ENCODE assay signal across 13 cellular contexts in genomic region chr14:99572173-99572999, GRCh38. TPM values are rescaled to one million over a fixed set of nuclear protein-coding genes. Genes with fewer than 3 reads are reported as not detected.
DNase-seq lines count a peak whose midpoint lies in the region; ATAC-seq and TF ChIP-seq lines count a peak whose summit lies in the region.
"Had no signal": no experiment of that assay in that cellular context is flagged by ENCODE, and none has a peak within 500 bp of the region (broad histone marks: within the 10 kb centered on the region; RNA-seq: fewer than 3 reads in every experiment).

No MANE protein-coding gene starts in this region.

- no peaks in the 10 kb centered on the region for H3K9me3 Mint-ChIP-seq in neural progenitor cell
- no peaks in the 10 kb centered on the region for H3K9me3 Mint-ChIP-seq in effector memory CD8-positive, alpha-beta T cell
- H3K9me3 Mint-ChIP-seq: activated T-cell treated with anti-CD3 and anti-CD28 coated beads, Interleukin-2, amount 50 U/mL, for 72 hours had no signal

- peaks cover 13% of the 10 kb centered on the region for H3K27me3 Mint-ChIP-seq in neural progenitor cell (ENCODE audit: insufficient read depth, low read depth)
- H3K27me3 Mint-ChIP-seq in effector memory CD8-positive, alpha-beta T cell: no peaks in the 10 kb centered on the region

- H3K4me1 Mint-ChIP-seq in neural progenitor cell: peaks cover 90% of the 10 kb centered on the region
- peaks cover 23 to 25% of the 10 kb centered on the region in 2 donors for H3K4me1 Mint-ChIP-seq in effector memory CD8-positive, alpha-beta T cell (ENCODE audit: low read depth in 2 of 2)
- H3K4me1 Mint-ChIP-seq: CD14-positive monocyte had no signal

- H3K9me3 ChIP-seq in BLaER1 (no peaks in the 10 kb centered on the region), ectodermal cell (ENCODE audit: control insufficient read depth, low read length) (no peaks in the 10 kb centered on the region), neural progenitor cell (ENCODE audit: low read depth) (no peaks in the 10 kb centered on the region)

- H3K4me2 ChIP-seq in BLaER1 (peak overlapping the region; percentile 84), neural progenitor cell (peak overlapping the region; percentile 70)

- WGBS in ectodermal cell, 2 experiments: 62 to 66% methylated on average over 18 of the region's 18 CpGs

- DNase-seq in NCI-H146 treated with DMSO at 0.1 percent for 48 hours (lab: John Stamatoyannopoulos, UW; ENCODE audit: unreplicated experiment): peak; percentile 81
- no peak for DNase-seq in neural progenitor cell (ENCODE audit: low spot score)
- no peak for DNase-seq in effector memory CD8-positive, alpha-beta T cell
- DNase-seq in Kasumi-1 (lab: John Stamatoyannopoulos, UW): no peak
- DNase-seq: activated T-cell treated with anti-CD3 and anti-CD28 coated beads, Interleukin-2, amount 50 U/mL, for 72 hours; foreskin keratinocyte; midbrain; stimulated activated naive CD4-positive, alpha-beta T cell treated with Interleukin-2 at 50 U/mL for 16 hours had no signal

- no peak for TF ChIP-seq CTCF in neural progenitor cell (IDR thresholded peaks at IDR 0.05)

- peaks cover 4% of the 10 kb centered on the region for H3K36me3 Mint-ChIP-seq in neural progenitor cell
- H3K36me3 Mint-ChIP-seq in effector memory CD8-positive, alpha-beta T cell (ENCODE audit: insufficient read depth): peaks cover 4% of the 10 kb centered on the region
- H3K36me3 Mint-ChIP-seq: CD14-positive monocyte had no signal

- no peak overlapping the region for H2AFZ ChIP-seq in neural progenitor cell (replicated peaks)

- peak overlapping the region; percentile 14 for H3K4me3 ChIP-seq in BLaER1
- no peak overlapping the region for H3K4me3 ChIP-seq in ectodermal cell (ENCODE audit: insufficient read depth, low read depth, low read length)
- no peak overlapping the region for H3K4me3 ChIP-seq in neural progenitor cell

- peak overlapping the region; percentile 45 for H3K9ac ChIP-seq in BLaER1
- H3K9ac ChIP-seq in neural progenitor cell: no peak overlapping the region

- peaks cover 48% of the 10 kb centered on the region for H3F3A ChIP-seq in neural progenitor cell (ENCODE audit: low read depth)

- no peak for ATAC-seq in effector memory CD8-positive, alpha-beta T cell (replicated peaks)
- no peak for ATAC-seq in HG03135 (IDR thresholded peaks at IDR 0.05; ENCODE audit: unreplicated experiment)
- ATAC-seq in HG03378 (IDR thresholded peaks at IDR 0.05; ENCODE audit: unreplicated experiment): no peak
- ATAC-seq: activated T-cell treated with anti-CD3 and anti-CD28 coated beads, Interleukin-2, amount 50 U/mL, for 72 hours; foreskin keratinocyte had no signal

- H3K4me3 Mint-ChIP-seq in neural progenitor cell: peak overlapping the region; percentile 57
- H3K4me3 Mint-ChIP-seq in effector memory CD8-positive, alpha-beta T cell: no peak overlapping the region
- H3K4me3 Mint-ChIP-seq: activated T-cell treated with anti-CD3 and anti-CD28 coated beads, Interleukin-2, amount 50 U/mL, for 72 hours; CD14-positive monocyte had no signal

- H3K4me1 ChIP-seq in BLaER1 (peaks cover 96% of the 10 kb centered on the region), ectodermal cell (ENCODE audit: control insufficient read depth, insufficient read depth, low read length) (peaks cover 81% of the 10 kb centered on the region), neural progenitor cell (peaks cover 73% of the 10 kb centered on the region)

- H3K27ac ChIP-seq in BLaER1: peak overlapping the region; percentile 83
- H3K27ac ChIP-seq in ectodermal cell (ENCODE audit: insufficient read depth, low read depth, low read length, poor library complexity, severe bottlenecking): peak overlapping the region; percentile 20
- H3K27ac ChIP-seq in neural progenitor cell: no peak overlapping the region
- H3K27ac ChIP-seq: foreskin keratinocyte had no signal

- peak overlapping the region; percentile 62 for H3K27ac Mint-ChIP-seq in neural progenitor cell
- peak overlapping the region in 1 of 2 donors; percentile 65 for H3K27ac Mint-ChIP-seq in effector memory CD8-positive, alpha-beta T cell
- H3K27ac Mint-ChIP-seq: activated T-cell treated with anti-CD3 and anti-CD28 coated beads, Interleukin-2, amount 50 U/mL, for 72 hours had no signal

- peaks cover 91% of the 10 kb centered on the region for H3K79me2 ChIP-seq in neural progenitor cell (ENCODE audit: low read depth)

- no peaks in the 10 kb centered on the region for H3K27me3 ChIP-seq in BLaER1
- no peaks in the 10 kb centered on the region for H3K27me3 ChIP-seq in ectodermal cell (ENCODE audit: control insufficient read depth, insufficient read depth, low read length, poor library complexity, severe bottlenecking)
- H3K27me3 ChIP-seq in neural progenitor cell: no peaks in the 10 kb centered on the region
- H3K27me3 ChIP-seq: foreskin keratinocyte had no signal

- H3K36me3 ChIP-seq in BLaER1 (no peaks in the 10 kb centered on the region), ectodermal cell (ENCODE audit: control insufficient read depth, insufficient read depth, low read length) (no peaks in the 10 kb centered on the region), neural progenitor cell (no peaks in the 10 kb centered on the region)

- H4K20me1 ChIP-seq in BLaER1: peaks cover 98% of the 10 kb centered on the region
- H4K20me1 ChIP-seq in neural progenitor cell (ENCODE audit: low read depth): peaks cover 100% of the 10 kb centered on the region

RNA-seq across cellular contexts. Expression of gene CCDC85C, which starts 31.6 kb away (rescaled TPM):
- 67.5 TPM for polyA plus RNA-seq in ectodermal cell (2013, experiment 1 of 4)
- 71.2 TPM for polyA plus RNA-seq in ectodermal cell (2013, experiment 2 of 4)
- polyA plus RNA-seq in ectodermal cell (2013, experiment 3 of 4): 48.8 TPM
- 50.3 TPM for polyA plus RNA-seq in ectodermal cell (2013, experiment 4 of 4)
- 19.0 and 41.3 TPM in 2 replicates for total RNA-seq in neural progenitor cell (ENCODE audit: low replicate concordance)
